ENCODE assay signal across 10 cellular contexts in the genomic region with DNA sequence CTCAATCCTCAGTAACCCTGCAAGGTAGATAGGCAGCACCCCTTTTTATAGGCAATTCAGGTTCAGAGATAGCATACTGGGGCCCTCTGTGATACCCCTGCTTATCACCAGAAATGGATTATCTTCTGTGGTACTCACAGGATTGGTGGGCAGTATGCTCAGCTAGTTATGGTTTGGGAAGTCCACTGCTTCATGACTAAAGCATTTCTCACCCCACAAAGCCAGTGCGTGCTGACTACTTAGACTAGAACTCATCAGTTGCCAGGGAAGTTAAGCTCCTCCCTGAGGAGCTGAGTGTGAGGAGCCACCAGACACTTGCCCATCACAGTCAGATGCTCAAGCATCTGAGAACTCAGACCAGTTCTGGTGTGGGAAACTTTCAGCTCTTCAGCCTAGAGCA.
A peak's percentile ranks its signal among the peaks of the same experiment; 100 is the strongest.
DNase-seq lines count a peak whose midpoint lies in the region; ATAC-seq and TF ChIP-seq lines count a peak whose summit lies in the region.
"Had no signal": no experiment of that assay in that cellular context is flagged by ENCODE, and none has a peak within 500 bp of the region (broad histone marks: within the 10 kb centered on the region; RNA-seq: fewer than 3 reads in every experiment).

No MANE protein-coding gene starts in this region.

- no peaks in the 10 kb centered on the region for H3K4me1 ChIP-seq in right cardiac atrium (ENCODE audit: control insufficient read depth, insufficient read depth, low read length)
- peaks cover 4% of the 10 kb centered on the region for H3K4me1 ChIP-seq in fibroblast of lung (ENCODE audit: control insufficient read depth, extremely low read depth, insufficient read depth, low read length)
- H3K4me1 ChIP-seq in upper lobe of left lung, result no peaks in the 10 kb centered on the region
- H3K4me1 ChIP-seq: tibial nerve had no signal

- H3K9me3 ChIP-seq in right cardiac atrium (ENCODE audit: control insufficient read depth, low read length), result no peaks in the 10 kb centered on the region
- H3K9me3 ChIP-seq in fibroblast of lung (ENCODE audit: control insufficient read depth, insufficient read depth, low read depth, low read length), result no peaks in the 10 kb centered on the region
- no peaks in the 10 kb centered on the region for H3K9me3 ChIP-seq in upper lobe of left lung
- H3K9me3 ChIP-seq: tibial nerve had no signal

- TF ChIP-seq EP300 in upper lobe of left lung (IDR thresholded peaks at IDR 0.05), result no peak

- H3K79me2 ChIP-seq in fibroblast of lung (ENCODE audit: control insufficient read depth, insufficient read depth, low read length), result no peaks in the 10 kb centered on the region

- no peak overlapping the region for H3K27ac ChIP-seq in right cardiac atrium (ENCODE audit: low read length)
- no peak overlapping the region for H3K27ac ChIP-seq in fibroblast of lung (ENCODE audit: insufficient read depth, low read length)
- no peak overlapping the region for H3K27ac ChIP-seq in upper lobe of left lung
- H3K27ac ChIP-seq: tibial nerve had no signal

- H3K4me3 ChIP-seq in right cardiac atrium (ENCODE audit: low read length) (no peak overlapping the region), fibroblast of lung (replicated peaks in 1 of 4; ENCODE audit: control extremely low read depth in 1 of 4, insufficient read depth in 1 of 4, low read depth in 3 of 4, low read length in 4 of 4) (no peak overlapping the region), upper lobe of left lung (no peak overlapping the region)
- H3K4me3 ChIP-seq: tibial nerve had no signal

- H3K36me3 ChIP-seq in fibroblast of lung (ENCODE audit: control insufficient read depth, insufficient read depth, low read length), result no peaks in the 10 kb centered on the region
- peaks cover 0 to 10% (median 8%) of the 10 kb centered on the region in 4 donors for H3K36me3 ChIP-seq in upper lobe of left lung

- no peak for DNase-seq in right cardiac atrium
- DNase-seq in Right ventricle myocardium superior, result no peak
- DNase-seq in NCI-H82 treated with DMSO at 0.1 percent for 48 hours (lab: John Stamatoyannopoulos, UW; ENCODE audit: unreplicated experiment), result peak; percentile 14
- peak; percentile 59 to 84 for DNase-seq in fibroblast of lung (ENCODE audit: low read depth in 2 of 2)
- no peak for DNase-seq in upper lobe of left lung
- DNase-seq in HUDEP-2 (lab: John Stamatoyannopoulos, UW; ENCODE audit: unreplicated experiment in 76 of 76), result no peak
- DNase-seq in NK-92 treated with Interleukin-12 subunit alpha and Interleukin-12 subunit beta, amount 100 ng/mL, for 24 hours (lab: John Stamatoyannopoulos, UW), result no peak
- DNase-seq: GDM1 had no signal

- H4K20me1 ChIP-seq in fibroblast of lung (ENCODE audit: control insufficient read depth, extremely low read depth, insufficient read depth, low read length), result no peaks in the 10 kb centered on the region

- intact Hi-C loops in right cardiac atrium (cut with DNase I), result no loop called here
- intact Hi-C loops in Right ventricle myocardium superior (cut with DNase I), result no loop called here

- peak overlapping the region; percentile 25 for H3K4me2 ChIP-seq in fibroblast of lung (ENCODE audit: extremely low read depth, insufficient read depth, low read length)

- 38% methylated on average over 1 of the region's 1 CpG for WGBS in right cardiac atrium
- WGBS in upper lobe of left lung, 2 donors, result 67 to 83% methylated on average over 1 of the region's 1 CpG

- H3K9ac ChIP-seq in fibroblast of lung (ENCODE audit: insufficient read depth, low read length), result no peak overlapping the region

- ATAC-seq in right cardiac atrium, result peak; percentile 26 to 45
- no peak for ATAC-seq in Right ventricle myocardium superior (ENCODE audit: poor library complexity)
- peak; percentile 39 to 40 for ATAC-seq in upper lobe of left lung (ENCODE audit: low FRiP score in 2 of 2)
- no peak for ATAC-seq in GM19463 (IDR thresholded peaks at IDR 0.05; ENCODE audit: unreplicated experiment)

- TF ChIP-seq POLR2A in upper lobe of left lung (IDR thresholded peaks at IDR 0.05), result no peak

- no peak for TF ChIP-seq CTCF in fibroblast of lung (conservative IDR thresholded peaks at IDR 0.05 in 1 of 2, IDR thresholded peaks at IDR 0.05 in 1 of 2; ENCODE audit: low read depth in 1 of 2, low read length in 2 of 2)
- no peak for TF ChIP-seq CTCF in upper lobe of left lung (IDR thresholded peaks at IDR 0.05)

- H2AFZ ChIP-seq in fibroblast of lung (ENCODE audit: low read length), result no peak overlapping the region

- no peaks in the 10 kb centered on the region for H3K27me3 ChIP-seq in right cardiac atrium (ENCODE audit: control insufficient read depth, insufficient read depth)
- H3K27me3 ChIP-seq in fibroblast of lung (ENCODE audit: control insufficient read depth, insufficient read depth, low read length), result no peaks in the 10 kb centered on the region
- no peaks in the 10 kb centered on the region for H3K27me3 ChIP-seq in upper lobe of left lung
- H3K27me3 ChIP-seq: tibial nerve had no signal

Comparison
In these comparisons a context has a peak if more than half of its experiments do, and no peak if none do; other contexts are left out.
1. ATAC-seq: peak in right cardiac atrium (2 of 2) and upper lobe of left lung (2 of 2); none in Right ventricle myocardium superior (single experiment) and GM19463 (single experiment).
2. DNase-seq: peak in NCI-H82 treated with DMSO at 0.1 percent for 48 hours (single experiment) and fibroblast of lung (2 of 2); none in right cardiac atrium (0 of 3), Right ventricle myocardium superior (single experiment), upper lobe of left lung (0 of 2), HUDEP-2 (0 of 76) and NK-92 treated with Interleukin-12 subunit alpha and Interleukin-12 subunit beta, amount 100 ng/mL, for 24 hours (single experiment).